In the genomic region with DNA sequence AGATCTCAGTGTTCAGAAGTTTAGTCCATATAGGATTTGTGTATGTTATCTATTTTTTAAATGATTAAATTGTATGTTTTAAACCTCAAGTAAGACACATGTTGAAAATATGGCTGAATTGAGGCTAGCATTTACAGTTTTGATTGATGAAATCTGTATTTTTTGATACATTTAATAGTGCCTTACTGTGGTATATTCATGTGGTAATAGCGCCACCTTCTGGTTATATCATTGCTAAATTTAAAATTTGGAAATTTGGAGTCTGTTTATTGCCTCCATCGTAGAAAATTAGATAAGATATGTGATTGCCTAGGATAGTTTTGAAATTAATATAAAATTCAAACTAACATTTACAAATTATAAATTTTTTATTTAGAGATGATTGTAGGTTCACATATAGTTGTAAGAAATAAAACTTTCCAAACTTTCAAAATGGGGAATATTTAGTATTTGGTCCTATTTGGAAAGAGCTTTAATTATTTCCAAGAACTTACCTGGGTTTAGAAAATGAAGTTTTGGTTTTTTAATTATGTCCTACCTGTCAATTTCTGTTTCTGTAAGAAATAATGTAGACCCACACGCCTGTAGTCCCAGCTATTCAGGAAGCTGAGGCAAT, we compare ENCODE assay signal across 8 cellular contexts. TPM values are rescaled to one million over a fixed set of nuclear protein-coding genes. Genes with fewer than 3 reads are reported as not detected.
DNase-seq lines count a peak whose midpoint lies in the region; ATAC-seq and TF ChIP-seq lines count a peak whose summit lies in the region.

No MANE protein-coding gene starts in this region.

- DNase-seq in Right ventricle myocardium superior (no peak), cardiac septum (ENCODE audit: low spot score) (no peak), NCI-H69 (lab: John Stamatoyannopoulos, UW) (peak; percentile 46), choroid plexus epithelial cell (ENCODE audit: low read depth) (peak; percentile 70), lung microvascular endothelial cell (ENCODE audit: low read depth in 2 of 2) (peak; percentile 54 to 68)
- DNase-seq in activated naive CD8-positive, alpha-beta T cell treated with anti-CD3 and anti-CD28 coated beads for 36 hours: no peak

- intact Hi-C loops in Right ventricle myocardium superior (cut with DNase I) (loop anchor here (2.0 kb wide), 1 partner anchor 137 kb away; no protein-coding TSS in a partner anchor), cardiac septum (cut with DNase I) (loop anchor here (1.0 to 5.0 kb wide), 2 partner anchors 132 to 137 kb away; no protein-coding TSS in a partner anchor)

- peaks cover 4% of the 10 kb centered on the region for H3K36me3 Mint-ChIP-seq in activated naive CD8-positive, alpha-beta T cell treated with anti-CD3 and anti-CD28 coated beads for 36 hours

- no peak overlapping the region for H3K4me3 Mint-ChIP-seq in activated naive CD8-positive, alpha-beta T cell treated with anti-CD3 and anti-CD28 coated beads for 36 hours

- H3K4me3 ChIP-seq in choroid plexus epithelial cell (ENCODE audit: low read depth, low read length): no peak overlapping the region

- peaks cover 2% of the 10 kb centered on the region for H3K9me3 Mint-ChIP-seq in activated naive CD8-positive, alpha-beta T cell treated with anti-CD3 and anti-CD28 coated beads for 36 hours

- no peak overlapping the region for H3K27ac Mint-ChIP-seq in activated naive CD8-positive, alpha-beta T cell treated with anti-CD3 and anti-CD28 coated beads for 36 hours

- ATAC-seq in Right ventricle myocardium superior (ENCODE audit: poor library complexity): peak; percentile 63
- ATAC-seq in HG03432 (IDR thresholded peaks at IDR 0.05; ENCODE audit: unreplicated experiment): no peak
- no peak for ATAC-seq in GM19324 (IDR thresholded peaks at IDR 0.05; ENCODE audit: low FRiP score, unreplicated experiment)

- peaks cover 4% of the 10 kb centered on the region for H3K4me1 Mint-ChIP-seq in activated naive CD8-positive, alpha-beta T cell treated with anti-CD3 and anti-CD28 coated beads for 36 hours

- peak; percentile 45 for TF ChIP-seq CTCF in choroid plexus epithelial cell (conservative IDR thresholded peaks at IDR 0.05; ENCODE audit: low read depth, low read length)

- no peaks in the 10 kb centered on the region for H3K27me3 Mint-ChIP-seq in activated naive CD8-positive, alpha-beta T cell treated with anti-CD3 and anti-CD28 coated beads for 36 hours

RNA-seq across cellular contexts. Expression of gene ARMS2, which starts 19.1 kb away (rescaled TPM):
- total RNA-seq in Right ventricle myocardium superior (not detected), cardiac septum (0.92 TPM), lung microvascular endothelial cell (not detected in 2 replicates)
- not detected for total RNA-seq in activated naive CD8-positive, alpha-beta T cell treated with anti-CD3 and anti-CD28 coated beads for 36 hours

RNA-seq across cellular contexts. Expression of gene HTRA1, which starts 26.0 kb away (rescaled TPM):
- 40.9 TPM for total RNA-seq in Right ventricle myocardium superior
- 104 TPM for total RNA-seq in cardiac septum
- total RNA-seq in lung microvascular endothelial cell: 42.7 and 125 TPM in 2 replicates
- not detected for total RNA-seq in activated naive CD8-positive, alpha-beta T cell treated with anti-CD3 and anti-CD28 coated beads for 36 hours

Comparison
In these comparisons a context has a peak if more than half of its experiments do, and no peak if none do; other contexts are left out.
1. DNase-seq: peak in NCI-H69 (single experiment), choroid plexus epithelial cell (single experiment) and lung microvascular endothelial cell (2 of 2); none in Right ventricle myocardium superior (single experiment), cardiac septum (single experiment) and activated naive CD8-positive, alpha-beta T cell treated with anti-CD3 and anti-CD28 coated beads for 36 hours (single experiment).
2. RNA of gene HTRA1, which starts 26.0 kb away (total RNA-seq): 42.7 to 125 TPM in lung microvascular endothelial cell, 104 TPM in cardiac septum (single experiment) and 40.9 TPM in Right ventricle myocardium superior (single experiment); not detected in activated naive CD8-positive, alpha-beta T cell treated with anti-CD3 and anti-CD28 coated beads for 36 hours; every median in the first group is over 10 times any median in the second.